Comparison of ENCODE assay signal across 9 cellular contexts in the genomic region with DNA sequence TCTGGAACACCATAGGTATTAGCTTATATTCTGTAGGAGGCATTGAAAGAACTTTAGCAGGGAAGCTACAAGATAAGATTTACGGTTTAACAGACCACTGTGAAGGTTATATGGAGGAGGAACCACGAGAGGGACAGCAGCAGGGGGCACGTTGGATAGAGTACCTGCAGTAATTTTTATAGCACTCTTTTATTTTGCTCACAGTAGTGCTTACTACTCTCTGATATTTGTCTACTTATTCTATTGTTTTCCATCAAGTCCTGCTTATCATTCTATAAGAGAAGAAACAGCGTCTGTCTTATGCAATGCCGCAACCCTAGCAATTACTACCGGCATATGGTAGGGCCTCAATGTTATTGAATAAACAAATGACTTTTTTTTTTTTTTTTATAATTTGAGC.
"Had no signal": no experiment of that assay in that cellular context is flagged by ENCODE, and none has a peak within 500 bp of the region (broad histone marks: within the 10 kb centered on the region; RNA-seq: fewer than 3 reads in every experiment).

No MANE protein-coding gene starts in this region.

- H3K4me3 ChIP-seq: K562 had no signal

- H3K27ac ChIP-seq: HL-60, KMS-11 had no signal

- FAIRE-seq: HepG2, HTR-8/SVneo, K562 had no signal

- H3K9ac ChIP-seq: KMS-11 had no signal

- H3K4me2 ChIP-seq: KMS-11 had no signal

- DNase-seq: IMR-90, Karpas-422, KBM-7, KG1 had no signal

- ATAC-seq: HepG2, K562 had no signal
